In genomic region chr13:100045355-100045754, GRCh38 we compare ENCODE assay signal across 1 cellular context.
TF ChIP-seq lines count a peak whose summit lies in the region.

No MANE protein-coding gene starts in this region.

TF ChIP-seq in HepG2, 621 proteins besides CTCF, POLR2A, EP300 and RAD21 (continued from another document):
- TF ChIP-seq ZNF281 (CRISPR knock-in tag; IDR thresholded peaks at IDR 0.05; ENCODE audit: borderline replicate concordance) (no peak), SYNCRIP (IDR thresholded peaks at IDR 0.05; ENCODE audit: insufficient read depth, low read depth, low read length) (no peak), MAFG (CRISPR knock-in tag; IDR thresholded peaks at IDR 0.05) (no peak), MLLT10 (CRISPR knock-in tag; IDR thresholded peaks at IDR 0.05) (no peak), ZNF639 (CRISPR knock-in tag; conservative IDR thresholded peaks at IDR 0.05) (no peak), ATF3 (CRISPR knock-in tag; IDR thresholded peaks at IDR 0.05) (no peak), CBX5 (CRISPR knock-in tag; IDR thresholded peaks at IDR 0.05; ENCODE audit: borderline replicate concordance) (no peak), ZNF512B (CRISPR knock-in tag; IDR thresholded peaks at IDR 0.05; ENCODE audit: borderline replicate concordance) (no peak), ZNF710 (CRISPR knock-in tag; IDR thresholded peaks at IDR 0.05; ENCODE audit: borderline replicate concordance) (no peak), MTA3 (CRISPR knock-in tag; IDR thresholded peaks at IDR 0.05) (no peak), MTERF4 (CRISPR knock-in tag; IDR thresholded peaks at IDR 0.05) (no peak), MATR3 (CRISPR knock-in tag; IDR thresholded peaks at IDR 0.05) (no peak)
